In genomic region chr16:81838794-81839193, GRCh38 we compare ENCODE assay signal across 13 cellular contexts. TPM values are rescaled to one million over a fixed set of nuclear protein-coding genes. Genes with fewer than 3 reads are reported as not detected.
DNase-seq lines count a peak whose midpoint lies in the region; ATAC-seq and TF ChIP-seq lines count a peak whose summit lies in the region.
"Had no signal": no experiment of that assay in that cellular context is flagged by ENCODE, and none has a peak within 500 bp of the region (broad histone marks: within the 10 kb centered on the region; RNA-seq: fewer than 3 reads in every experiment).

No MANE protein-coding gene starts in this region.

- no peak overlapping the region for H3K9ac ChIP-seq in OCI-LY1 (ENCODE audit: low read length)

- H3K27me3 ChIP-seq in OCI-LY1 (ENCODE audit: insufficient read depth, low read length), result no peaks in the 10 kb centered on the region
- H3K27me3 ChIP-seq in osteoblast (ENCODE audit: insufficient read depth, low read length), result no peaks in the 10 kb centered on the region
- H3K27me3 ChIP-seq in tibial artery, result peaks cover 0 to 1% of the 10 kb centered on the region in 2 donors
- no peaks in the 10 kb centered on the region for H3K27me3 ChIP-seq in aorta (ENCODE audit: control insufficient read depth in 1 of 2, insufficient read depth in 2 of 2, low read length in 1 of 2)
- H3K27me3 ChIP-seq: uterus had no signal

- 37 to 47% methylated on average over 4 of the region's 4 CpGs for WGBS in aorta, 2 donors

- H3K27ac ChIP-seq in OCI-LY1 (ENCODE audit: low read depth, low read length, poor library complexity, severe bottlenecking), result peak overlapping the region; percentile 54
- no peak overlapping the region for H3K27ac ChIP-seq in osteoblast (ENCODE audit: low read depth, low read length)
- no peak overlapping the region for H3K27ac ChIP-seq in tibial artery
- H3K27ac ChIP-seq in aorta (ENCODE audit: low read depth in 1 of 2, low read length in 2 of 2), result no peak overlapping the region
- H3K27ac ChIP-seq: uterus had no signal

- H3F3A ChIP-seq in OCI-LY1 (ENCODE audit: insufficient read depth, low read length), result no peaks in the 10 kb centered on the region

- H4K20me1 ChIP-seq in OCI-LY1 (ENCODE audit: insufficient read depth, low read length) (no peaks in the 10 kb centered on the region), osteoblast (ENCODE audit: insufficient read depth, low read length) (no peaks in the 10 kb centered on the region)

- peaks cover 82% of the 10 kb centered on the region for H3K79me2 ChIP-seq in OCI-LY1 (ENCODE audit: insufficient read depth, low read length)
- H3K79me2 ChIP-seq in osteoblast (ENCODE audit: insufficient read depth, low read length), result no peaks in the 10 kb centered on the region

- H3K9me3 ChIP-seq in OCI-LY1 (ENCODE audit: low read length) (no peaks in the 10 kb centered on the region), osteoblast (ENCODE audit: low read depth, low read length) (no peaks in the 10 kb centered on the region), tibial artery (no peaks in the 10 kb centered on the region), aorta (ENCODE audit: control insufficient read depth, low read length) (no peaks in the 10 kb centered on the region)
- H3K9me3 ChIP-seq: uterus had no signal

- intact Hi-C loops in tibial artery (cut with DNase I; ENCODE audit: low total_unique reads) (no loop called here), aorta (cut with DNase I) (no loop called here)

- no peaks in the 10 kb centered on the region for H3K9me2 ChIP-seq in OCI-LY1 (ENCODE audit: low read depth, low read length)

- peak; percentile 61 for DNase-seq in osteoblast (ENCODE audit: insufficient read length, low spot score, missing footprints)
- DNase-seq in tibial artery, result no peak
- no peak for DNase-seq in NCI-H2171 (lab: John Stamatoyannopoulos, UW)
- DNase-seq in NCI-H187 (lab: John Stamatoyannopoulos, UW), result no peak
- no peak for DNase-seq in aorta
- DNase-seq: activated CD4-positive, alpha-beta T cell treated with anti-CD3 and anti-CD28 coated beads for 1 hour; amygdala; naive thymus-derived CD8-positive, alpha-beta T cell; stimulated activated CD4-positive, alpha-beta T cell treated with anti-CD3 and anti-CD28 coated beads, Interleukin-2, amount 100 ng/mL, for 48 hours; uterus had no signal

- ATAC-seq in GM18907 (IDR thresholded peaks at IDR 0.05; ENCODE audit: unreplicated experiment) (peak; percentile 33), HG02884 (IDR thresholded peaks at IDR 0.05; ENCODE audit: unreplicated experiment) (peak; percentile 50), aorta (ENCODE audit: low FRiP score) (no peak)
- ATAC-seq: naive thymus-derived CD8-positive, alpha-beta T cell had no signal

- TF ChIP-seq CTCF in OCI-LY1 (IDR thresholded peaks at IDR 0.05; ENCODE audit: low read length) (no peak), osteoblast (IDR thresholded peaks at IDR 0.05; ENCODE audit: extremely low read depth, low read depth, low read length) (no peak), tibial artery (IDR thresholded peaks at IDR 0.05) (no peak)

- H3K36me3 ChIP-seq in OCI-LY1 (ENCODE audit: insufficient read depth, low read length) (peaks cover 75% of the 10 kb centered on the region), osteoblast (ENCODE audit: insufficient read depth, low read length) (no peaks in the 10 kb centered on the region), tibial artery (no peaks in the 10 kb centered on the region), aorta (ENCODE audit: control insufficient read depth in 1 of 2, insufficient read depth in 2 of 2, low read length in 1 of 2) (no peaks in the 10 kb centered on the region)
- H3K36me3 ChIP-seq: uterus had no signal

- H3K4me1 ChIP-seq in OCI-LY1 (ENCODE audit: insufficient read depth, low read length, severe bottlenecking), result peaks cover 94% of the 10 kb centered on the region
- no peaks in the 10 kb centered on the region for H3K4me1 ChIP-seq in osteoblast (ENCODE audit: insufficient read depth, low read length)
- no peaks in the 10 kb centered on the region for H3K4me1 ChIP-seq in tibial artery
- H3K4me1 ChIP-seq in aorta (ENCODE audit: control insufficient read depth in 1 of 2, insufficient read depth in 2 of 2, low read length in 2 of 2), result no peaks in the 10 kb centered on the region
- H3K4me1 ChIP-seq: uterus had no signal

- H3K4me3 ChIP-seq in OCI-LY1 (ENCODE audit: low read depth, low read length, poor library complexity, severe bottlenecking) (no peak overlapping the region), osteoblast (ENCODE audit: insufficient read depth, low read length) (no peak overlapping the region), tibial artery (no peak overlapping the region), aorta (ENCODE audit: low read length in 2 of 2) (no peak overlapping the region)
- H3K4me3 ChIP-seq: uterus had no signal

- H2AFZ ChIP-seq in OCI-LY1 (ENCODE audit: low read length), result no peak overlapping the region
- H2AFZ ChIP-seq in osteoblast (ENCODE audit: low read length), result no peak overlapping the region

- H3K4me2 ChIP-seq in OCI-LY1 (ENCODE audit: low read length) (peak overlapping the region; percentile 27; the same call in 1 of the 2 replicates), osteoblast (ENCODE audit: insufficient read depth, low read length) (no peak overlapping the region)

RNA-seq across cellular contexts. Expression of gene PLCG2, which starts 59.7 kb away (rescaled TPM):
- total RNA-seq in osteoblast (0.59 and 1.1 TPM in 2 replicates), aorta (10 to 100 TPM; 21.2 to 48.4 TPM)
- 1 to 10 TPM; 2.5 to 3.0 TPM for polyA plus RNA-seq in aorta

Comparison
In these comparisons a context has a peak if more than half of its experiments do, and no peak if none do; other contexts are left out.
1. RNA of gene PLCG2, which starts 59.7 kb away (total RNA-seq): 21.2 to 48.4 TPM in aorta; 0.59 to 1.1 TPM in osteoblast; every median in the first group is over 10 times any median in the second.